ENCODE assay signal across 8 cellular contexts in the genomic region with DNA sequence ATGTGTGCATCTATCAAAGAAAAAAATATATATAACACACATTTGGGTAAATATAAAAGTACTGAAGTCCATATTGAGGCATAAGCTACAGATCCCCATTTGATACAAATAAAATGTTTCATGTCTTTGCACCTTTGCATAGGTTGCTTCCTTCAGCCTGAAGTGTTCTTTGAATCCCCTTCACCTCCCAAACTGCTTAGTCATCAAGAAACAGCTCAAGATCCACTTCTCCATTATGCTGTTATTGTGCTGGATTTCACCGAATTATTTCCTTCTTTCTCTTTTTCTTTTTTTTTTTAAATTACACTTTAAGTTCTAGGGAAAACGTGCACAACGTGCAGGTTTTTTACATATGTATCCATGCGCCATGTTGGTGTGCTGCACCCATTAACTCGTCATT.
"Had no signal": no experiment of that assay in that cellular context is flagged by ENCODE, and none has a peak within 500 bp of the region (broad histone marks: within the 10 kb centered on the region; RNA-seq: fewer than 3 reads in every experiment).

No MANE protein-coding gene starts in this region.

- H3K27ac ChIP-seq: HL-60 had no signal

- H3K4me2 ChIP-seq: GM23338 had no signal

- H3K27ac Mint-ChIP-seq: GM23338, IgD-negative memory B cell had no signal

- H3K4me3 Mint-ChIP-seq: GM23338, IgD-negative memory B cell had no signal

- ATAC-seq: GM23338, HCT116 had no signal

- H2AFZ ChIP-seq: GM23338 had no signal

- H3K4me1 ChIP-seq: HAP-1 had no signal

- H3K36me3 ChIP-seq: HAP-1 had no signal

- H3K4me3 ChIP-seq: GM23338, HAP-1 had no signal

- H3K36me3 Mint-ChIP-seq: IgD-negative memory B cell had no signal

- H3K4me1 Mint-ChIP-seq: GM23338, IgD-negative memory B cell had no signal

- DNase-seq: H7, Kasumi-1, KG1 had no signal

- H3K9me3 ChIP-seq: HAP-1 had no signal
